Comparison of ENCODE assay signal across 9 cellular contexts in the genomic region with DNA sequence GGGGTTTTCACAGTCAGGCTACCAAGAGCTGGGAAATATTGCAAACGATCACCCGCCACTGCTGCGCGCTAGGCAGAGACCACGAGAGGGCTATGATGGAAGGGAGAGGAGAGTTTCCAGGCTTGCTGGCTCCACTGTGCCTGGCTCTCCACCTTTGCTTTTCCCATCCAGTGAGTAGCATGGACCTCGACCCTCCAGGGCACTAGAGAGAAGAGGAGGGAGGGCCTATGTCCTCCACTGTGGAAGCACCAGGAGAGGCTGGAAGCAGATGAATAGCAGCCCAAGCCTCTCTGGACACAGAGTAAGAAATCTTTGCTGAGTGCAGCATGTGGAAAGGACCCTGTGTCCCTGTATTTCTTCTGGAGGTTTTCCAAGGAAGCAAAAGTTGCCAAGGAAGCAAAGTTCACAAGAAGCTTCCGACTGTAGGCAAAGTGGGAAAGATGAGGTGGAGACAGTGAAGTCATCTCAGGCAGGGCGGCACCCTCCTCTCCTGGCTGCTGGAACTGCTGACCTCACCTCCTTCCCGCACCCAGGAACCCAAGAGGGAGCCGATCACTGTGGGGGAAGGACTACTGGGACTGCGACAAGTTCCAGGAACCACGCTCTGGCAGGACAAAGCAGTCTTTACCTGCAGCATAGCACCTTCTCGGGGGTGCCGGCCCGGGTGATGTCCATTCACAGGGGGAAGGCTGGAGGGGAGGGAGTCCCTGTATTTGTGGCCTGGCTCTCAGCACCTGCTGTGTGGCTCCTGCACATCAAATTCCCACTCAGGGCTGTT.
DNase-seq lines count a peak whose midpoint lies in the region; ATAC-seq and TF ChIP-seq lines count a peak whose summit lies in the region.
"Had no signal": no experiment of that assay in that cellular context is flagged by ENCODE, and none has a peak within 500 bp of the region (broad histone marks: within the 10 kb centered on the region; RNA-seq: fewer than 3 reads in every experiment).

No MANE protein-coding gene starts in this region.

- no peak overlapping the region for H3K4me3 Mint-ChIP-seq in stimulated activated effector memory CD8-positive, alpha-beta T cell treated with anti-CD3 and anti-CD28 coated beads, Interleukin-12 subunit alpha, Interleukin-12 subunit beta, amount 100 ng/mL, for 72 hours

- DNase-seq in LoVo (ENCODE audit: low spot score) = peak; percentile 79
- DNase-seq in colonic mucosa = peak; percentile 86
- no peak for DNase-seq in left lobe of liver (ENCODE audit: low spot score)
- no peak for DNase-seq in stimulated activated effector memory CD8-positive, alpha-beta T cell treated with anti-CD3 and anti-CD28 coated beads, Interleukin-12 subunit alpha, Interleukin-12 subunit beta, amount 100 ng/mL, for 72 hours (ENCODE audit: low spot score in 2 of 2)
- DNase-seq in SKM-1 (lab: John Stamatoyannopoulos, UW; ENCODE audit: unreplicated experiment) = no peak
- DNase-seq in MV-4-11 (lab: John Stamatoyannopoulos, UW) = no peak
- DNase-seq: NCI-H2227 treated with DMSO at 0.1 percent for 48 hours had no signal

- H3K27ac ChIP-seq in colonic mucosa = peak overlapping the region; percentile 75

- no peaks in the 10 kb centered on the region for H3K4me1 Mint-ChIP-seq in stimulated activated effector memory CD8-positive, alpha-beta T cell treated with anti-CD3 and anti-CD28 coated beads, Interleukin-12 subunit alpha, Interleukin-12 subunit beta, amount 100 ng/mL, for 72 hours

- no peaks in the 10 kb centered on the region for H3K9me3 ChIP-seq in colonic mucosa

- no peak overlapping the region for H3K27ac Mint-ChIP-seq in stimulated activated effector memory CD8-positive, alpha-beta T cell treated with anti-CD3 and anti-CD28 coated beads, Interleukin-12 subunit alpha, Interleukin-12 subunit beta, amount 100 ng/mL, for 72 hours

- TF ChIP-seq CTCF in colonic mucosa (IDR thresholded peaks at IDR 0.05) = no peak

- H3K4me1 ChIP-seq in colonic mucosa = peaks cover 7% of the 10 kb centered on the region

- peak overlapping the region; percentile 57 to 59 for H3K9ac ChIP-seq in colonic mucosa (ENCODE audit: low read depth in 2 of 2, low read length in 2 of 2)

- no peak overlapping the region for H3K4me3 ChIP-seq in colonic mucosa

- intact Hi-C loops in colonic mucosa (cut with DNase I) = no loop called here

- H3K36me3 ChIP-seq in colonic mucosa = no peaks in the 10 kb centered on the region

- no peaks in the 10 kb centered on the region for H3K9me3 Mint-ChIP-seq in stimulated activated effector memory CD8-positive, alpha-beta T cell treated with anti-CD3 and anti-CD28 coated beads, Interleukin-12 subunit alpha, Interleukin-12 subunit beta, amount 100 ng/mL, for 72 hours

- H3K27me3 ChIP-seq in colonic mucosa = no peaks in the 10 kb centered on the region

- peak; percentile 76 for ATAC-seq in left lobe of liver
- peak; percentile 28 for ATAC-seq in stimulated activated effector memory CD8-positive, alpha-beta T cell treated with anti-CD3 and anti-CD28 coated beads, Interleukin-12 subunit alpha, Interleukin-12 subunit beta, amount 100 ng/mL, for 72 hours
- ATAC-seq in GM18861 (IDR thresholded peaks at IDR 0.05; ENCODE audit: unreplicated experiment) = no peak
- ATAC-seq in GM21737 (IDR thresholded peaks at IDR 0.05; ENCODE audit: unreplicated experiment) = no peak

- H3K36me3 Mint-ChIP-seq in stimulated activated effector memory CD8-positive, alpha-beta T cell treated with anti-CD3 and anti-CD28 coated beads, Interleukin-12 subunit alpha, Interleukin-12 subunit beta, amount 100 ng/mL, for 72 hours = no peaks in the 10 kb centered on the region

Comparison
In these comparisons a context has a peak if more than half of its experiments do, and no peak if none do; other contexts are left out.
1. DNase-seq: peak in LoVo (single experiment) and colonic mucosa (single experiment); none in left lobe of liver (single experiment), stimulated activated effector memory CD8-positive, alpha-beta T cell treated with anti-CD3 and anti-CD28 coated beads, Interleukin-12 subunit alpha, Interleukin-12 subunit beta, amount 100 ng/mL, for 72 hours (0 of 2), SKM-1 (single experiment) and MV-4-11 (single experiment).
2. ATAC-seq: peak in left lobe of liver (single experiment) and stimulated activated effector memory CD8-positive, alpha-beta T cell treated with anti-CD3 and anti-CD28 coated beads, Interleukin-12 subunit alpha, Interleukin-12 subunit beta, amount 100 ng/mL, for 72 hours (single experiment); none in GM18861 (single experiment) and GM21737 (single experiment).